ENCODE assay signal across 8 cellular contexts in the genomic region with DNA sequence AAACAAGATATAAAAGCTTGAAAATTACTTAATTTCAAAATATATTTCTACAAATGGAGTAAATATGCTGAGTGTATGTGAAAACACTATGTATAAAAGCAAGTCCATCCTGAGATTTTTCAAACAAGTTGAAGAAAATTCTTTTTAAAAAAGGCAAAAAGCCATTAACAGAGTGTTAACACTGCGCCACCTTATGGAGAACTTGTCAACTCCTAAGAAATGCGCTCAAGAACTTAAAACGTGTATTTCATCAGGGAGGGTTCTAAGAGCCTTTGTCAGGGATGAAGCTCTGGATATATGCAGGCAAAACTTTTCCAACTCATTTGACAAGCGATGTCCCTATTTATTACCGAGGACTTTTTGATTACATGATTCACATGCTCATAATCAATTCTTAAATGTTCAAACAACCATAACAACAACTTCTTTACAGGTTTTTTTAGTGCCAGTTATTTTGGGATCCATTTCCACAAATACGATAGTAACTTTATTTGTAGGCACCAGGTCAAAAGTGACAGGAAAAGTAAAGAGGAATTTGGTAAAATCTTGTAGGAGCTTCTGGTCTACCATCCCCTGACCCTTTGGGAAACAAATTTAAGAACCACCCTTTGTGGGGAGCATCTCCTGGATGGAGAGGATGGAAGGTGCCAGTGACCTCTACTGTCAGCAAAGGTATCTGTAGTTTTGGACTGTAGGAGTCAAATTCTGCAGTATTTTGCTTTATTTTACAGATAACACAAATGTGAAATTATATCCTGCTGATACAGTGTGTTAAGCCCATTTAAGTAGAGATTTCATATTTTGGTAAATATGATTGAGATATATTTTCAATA. TPM values are rescaled to one million over a fixed set of nuclear protein-coding genes. Genes with fewer than 3 reads are reported as not detected.
DNase-seq lines count a peak whose midpoint lies in the region; TF ChIP-seq lines count a peak whose summit lies in the region.

No MANE protein-coding gene starts in this region.

- TF ChIP-seq CTCF in left ventricle myocardium inferior (IDR thresholded peaks at IDR 0.05; ENCODE audit: borderline replicate concordance) (peak; percentile 45), right atrium auricular region (IDR thresholded peaks at IDR 0.05) (peak in 1 of 2 donors; percentile 49), chondrocyte (IDR thresholded peaks at IDR 0.05) (peak; percentile 91), osteoblast (IDR thresholded peaks at IDR 0.05; ENCODE audit: extremely low read depth, low read depth, low read length) (peak; percentile 67), esophagus squamous epithelium (IDR thresholded peaks at IDR 0.05) (peak in 3 of 6 experiments; percentile 18 to 43 (median 23))

- DNase-seq in left ventricle myocardium inferior (no peak), right atrium auricular region (ENCODE audit: low spot score) (no peak), NCI-H1694 treated with DMSO at 0.1 percent for 48 hours (lab: John Stamatoyannopoulos, UW) (peak; percentile 74), chondrocyte (ENCODE audit: low spot score) (no peak), osteoblast (ENCODE audit: insufficient read length, low spot score, missing footprints) (no peak), esophagus squamous epithelium (lab: John Stamatoyannopoulos, UW) (no peak), DMS153 (lab: John Stamatoyannopoulos, UW) (no peak)
- DNase-seq in activated CD8-positive, alpha-beta memory T cell treated with anti-CD3 and anti-CD28 coated beads, Interleukin-2, amount 50 U/mL, for 48 hours = no peak

- H3K4me3 Mint-ChIP-seq in chondrocyte (ENCODE audit: unreplicated experiment) = no peak overlapping the region

- no peak overlapping the region for H3K27ac ChIP-seq in left ventricle myocardium inferior (replicated peaks)
- no peak overlapping the region for H3K27ac ChIP-seq in right atrium auricular region
- no peak overlapping the region for H3K27ac ChIP-seq in osteoblast (ENCODE audit: low read depth, low read length)
- no peak overlapping the region for H3K27ac ChIP-seq in esophagus squamous epithelium

- no peak overlapping the region for H3K27ac Mint-ChIP-seq in chondrocyte (ENCODE audit: unreplicated experiment)

- peaks cover 8% of the 10 kb centered on the region for H3K27me3 Mint-ChIP-seq in chondrocyte (ENCODE audit: low read depth)

- intact Hi-C loops in left ventricle myocardium inferior (cut with micrococcal nuclease) (loop anchor here (10.0 kb wide), 1 partner anchor 306 kb away; no protein-coding TSS in a partner anchor), esophagus squamous epithelium (cut with DNase I) (no loop called here)

- H3K9me3 ChIP-seq in left ventricle myocardium inferior (replicated peaks) = no peaks in the 10 kb centered on the region
- H3K9me3 ChIP-seq in right atrium auricular region = no peaks in the 10 kb centered on the region
- H3K9me3 ChIP-seq in osteoblast (ENCODE audit: low read depth, low read length) = no peaks in the 10 kb centered on the region
- no peaks in the 10 kb centered on the region for H3K9me3 ChIP-seq in esophagus squamous epithelium

- no peaks in the 10 kb centered on the region for H3K36me3 ChIP-seq in left ventricle myocardium inferior
- no peaks in the 10 kb centered on the region for H3K36me3 ChIP-seq in right atrium auricular region
- H3K36me3 ChIP-seq in osteoblast (ENCODE audit: insufficient read depth, low read length) = no peaks in the 10 kb centered on the region
- H3K36me3 ChIP-seq in esophagus squamous epithelium = no peaks in the 10 kb centered on the region

- no peaks in the 10 kb centered on the region for H3K27me3 ChIP-seq in left ventricle myocardium inferior (ENCODE audit: low read depth)
- no peaks in the 10 kb centered on the region for H3K27me3 ChIP-seq in right atrium auricular region
- H3K27me3 ChIP-seq in osteoblast (ENCODE audit: insufficient read depth, low read length) = peaks cover 8% of the 10 kb centered on the region
- no peaks in the 10 kb centered on the region for H3K27me3 ChIP-seq in esophagus squamous epithelium

- no peaks in the 10 kb centered on the region for H3K79me2 ChIP-seq in osteoblast (ENCODE audit: insufficient read depth, low read length)

- H3K9me3 Mint-ChIP-seq in chondrocyte (ENCODE audit: low read depth) = no peaks in the 10 kb centered on the region

- H4K20me1 ChIP-seq in osteoblast (ENCODE audit: insufficient read depth, low read length) = no peaks in the 10 kb centered on the region

- H3K4me1 ChIP-seq in left ventricle myocardium inferior (no peaks in the 10 kb centered on the region), right atrium auricular region (no peaks in the 10 kb centered on the region), osteoblast (ENCODE audit: insufficient read depth, low read length) (no peaks in the 10 kb centered on the region), esophagus squamous epithelium (no peaks in the 10 kb centered on the region)

- no peak overlapping the region for H2AFZ ChIP-seq in osteoblast (ENCODE audit: low read length)

- H3K4me2 ChIP-seq in osteoblast (ENCODE audit: insufficient read depth, low read length) = no peak overlapping the region

- H3K4me3 ChIP-seq in left ventricle myocardium inferior (no peak overlapping the region), right atrium auricular region (no peak overlapping the region), osteoblast (ENCODE audit: insufficient read depth, low read length) (no peak overlapping the region), esophagus squamous epithelium (no peak overlapping the region)

- WGBS in esophagus squamous epithelium, 2 donors = 15 to 20% methylated on average over 6 of the region's 6 CpGs

- no peak for TF ChIP-seq POLR2A in esophagus squamous epithelium (IDR thresholded peaks at IDR 0.05)

- H3K4me1 Mint-ChIP-seq in chondrocyte (ENCODE audit: low read depth) = no peaks in the 10 kb centered on the region

- no peaks in the 10 kb centered on the region for H3K36me3 Mint-ChIP-seq in chondrocyte (ENCODE audit: low read depth)

RNA-seq across cellular contexts. Expression of a gene that starts 23.2 kb away (rescaled TPM):
- total RNA-seq in left ventricle myocardium inferior (0.08 TPM), right atrium auricular region (under 1 TPM in 1 of 2 donors, not detected in 1; 0.15 TPM), chondrocyte (0.10 to 0.20 TPM in 2 of 3 replicates, not detected in the other), osteoblast (not detected in 2 replicates), esophagus squamous epithelium (under 1 TPM in 1 of 4 donors, not detected in 3; 0.19 TPM)
